In genomic region chr1:178746345-178746744, GRCh38 we compare ENCODE assay signal across 18 cellular contexts. TPM values are rescaled to one million over a fixed set of nuclear protein-coding genes. Genes with fewer than 3 reads are reported as not detected.
A peak's percentile ranks its signal among the peaks of the same experiment; 100 is the strongest.
DNase-seq lines count a peak whose midpoint lies in the region; ATAC-seq, FAIRE-seq and TF ChIP-seq lines count a peak whose summit lies in the region.
"Had no signal": no experiment of that assay in that cellular context is flagged by ENCODE, and none has a peak within 500 bp of the region (broad histone marks: within the 10 kb centered on the region; RNA-seq: fewer than 3 reads in every experiment).

No MANE protein-coding gene starts in this region.

- no peak overlapping the region for H3K27ac ChIP-seq in kidney (ENCODE audit: low read depth in 2 of 2, low read length in 2 of 2)
- H3K27ac ChIP-seq in right lobe of liver = peak overlapping the region in 1 of 3 donors; percentile 62
- H3K27ac ChIP-seq: C4-2B, GM23248 had no signal

- H3K4me1 ChIP-seq in kidney (ENCODE audit: control insufficient read depth in 1 of 2, insufficient read depth in 1 of 2, low read depth in 1 of 2, low read length in 2 of 2) (no peaks in the 10 kb centered on the region), right lobe of liver (peaks cover 0 to 17% (median 6%) of the 10 kb centered on the region in 4 donors)
- H3K4me1 ChIP-seq: Caco-2, HAP-1 had no signal

- H3K27me3 Mint-ChIP-seq in IgD-negative memory B cell = no peaks in the 10 kb centered on the region
- H3K27me3 Mint-ChIP-seq: CD4-positive, alpha-beta T cell had no signal

- H3K4me3 Mint-ChIP-seq in IgD-negative memory B cell = peak overlapping the region in 2 of 4 donors; percentile 19 to 24
- H3K4me3 Mint-ChIP-seq: CD4-positive, alpha-beta T cell had no signal

- peaks cover 3 to 7% (median 4%) of the 10 kb centered on the region in 3 donors for H3K9me3 Mint-ChIP-seq in IgD-negative memory B cell
- H3K9me3 Mint-ChIP-seq: CD4-positive, alpha-beta T cell had no signal

- H3K27me3 ChIP-seq in right lobe of liver = no peaks in the 10 kb centered on the region

- no peak for TF ChIP-seq POLR2A in right lobe of liver (IDR thresholded peaks at IDR 0.05)

- H3K36me3 ChIP-seq in kidney (ENCODE audit: control insufficient read depth in 1 of 2, insufficient read depth in 2 of 2, low read length in 2 of 2) (no peaks in the 10 kb centered on the region), right lobe of liver (no peaks in the 10 kb centered on the region)
- H3K36me3 ChIP-seq: HAP-1 had no signal

- H3K4me1 Mint-ChIP-seq in IgD-negative memory B cell = peaks cover 38 to 61% (median 47%) of the 10 kb centered on the region in 3 donors

- intact Hi-C loops in kidney (cut with DNase I) (no loop called here), right lobe of liver (cut with DNase I) (no loop called here)

- H3K4me3 ChIP-seq in kidney (ENCODE audit: low read length in 2 of 2) (no peak overlapping the region), right lobe of liver (no peak overlapping the region), foreskin fibroblast (ENCODE audit: low read depth in 1 of 2, low read length in 2 of 2) (no peak overlapping the region)
- H3K4me3 ChIP-seq: GM12878, GM23248, HAP-1 had no signal

- peak; percentile 42 for FAIRE-seq in kidney (lab: Jason Lieb, UNC)
- FAIRE-seq: A204.1, GM19239 had no signal

- 49% methylated on average over 2 of the region's 2 CpGs for WGBS in right lobe of liver (ENCODE audit: insufficient coverage, low coverage, low lambda C conversion rate, missing lambda C conversion rate)

- TF ChIP-seq CTCF in kidney (IDR thresholded peaks at IDR 0.05; ENCODE audit: borderline replicate concordance, extremely low read depth, insufficient read depth) = no peak
- TF ChIP-seq CTCF in right lobe of liver (IDR thresholded peaks at IDR 0.05) = no peak
- no peak for TF ChIP-seq CTCF in foreskin fibroblast (IDR thresholded peaks at IDR 0.05; ENCODE audit: low read depth, low read length)

- H3K9ac ChIP-seq in kidney (ENCODE audit: low read length in 2 of 2) = no peak overlapping the region
- H3K9ac ChIP-seq: GM23248 had no signal

- H3K36me3 Mint-ChIP-seq in IgD-negative memory B cell = peaks cover 31% of the 10 kb centered on the region

- H3K9me3 ChIP-seq in kidney (ENCODE audit: control insufficient read depth in 1 of 2, low read length in 2 of 2) (no peaks in the 10 kb centered on the region), right lobe of liver (no peaks in the 10 kb centered on the region)
- H3K9me3 ChIP-seq: Caco-2, HAP-1 had no signal

- peak; percentile 47 to 68 (median 60) for ATAC-seq in right lobe of liver
- no peak for ATAC-seq in HG03565 (IDR thresholded peaks at IDR 0.05; ENCODE audit: unreplicated experiment)
- no peak for ATAC-seq in GM21528 (IDR thresholded peaks at IDR 0.05; ENCODE audit: low FRiP score, unreplicated experiment)
- ATAC-seq: GM12878 had no signal

- DNase-seq in kidney = no peak
- no peak for DNase-seq in right lobe of liver
- DNase-seq in HuH-7 (ENCODE audit: low spot score) = no peak
- no peak for DNase-seq in foreskin fibroblast
- DNase-seq: ACHN; Caco-2; CD4-positive, alpha-beta T cell; DMS79 treated with DMSO at 0.1 percent for 48 hours; GM23248; KG1 had no signal

- peak overlapping the region in 2 of 3 donors; percentile 14 for H3K27ac Mint-ChIP-seq in IgD-negative memory B cell
- H3K27ac Mint-ChIP-seq: CD4-positive, alpha-beta T cell had no signal

RNA-seq across cellular contexts. Expression of gene RALGPS2, which starts 21.3 kb away (rescaled TPM):
- polyA plus RNA-seq in IgD-negative memory B cell = 257 TPM
- 32.8 TPM for total RNA-seq in kidney
- 3.6 TPM for polyA plus RNA-seq in kidney (ENCODE audit: insufficient read depth, low read depth, low replicate concordance)
- 10 to 100 TPM; 21.0 to 38.3 (median 28.4) TPM for total RNA-seq in right lobe of liver

Comparison
In these comparisons a context has a peak if more than half of its experiments do, and no peak if none do; other contexts are left out.
1. ATAC-seq: peak in right lobe of liver (4 of 4); none in HG03565 (single experiment) and GM21528 (single experiment).